In genomic region chr9:127004946-127005769, GRCh38 we compare ENCODE assay signal across 8 cellular contexts.
A peak's percentile ranks its signal among the peaks of the same experiment; 100 is the strongest.
DNase-seq lines count a peak whose midpoint lies in the region; ATAC-seq and TF ChIP-seq lines count a peak whose summit lies in the region.

No MANE protein-coding gene starts in this region.

- H3K27me3 ChIP-seq in kidney epithelial cell (ENCODE audit: control insufficient read depth, insufficient read depth, low read length): no peaks in the 10 kb centered on the region

- no peaks in the 10 kb centered on the region for H3K4me1 ChIP-seq in OCI-LY7 (ENCODE audit: insufficient read depth, low read length, poor library complexity, severe bottlenecking)

- no peak for TF ChIP-seq CTCF in kidney epithelial cell (IDR thresholded peaks at IDR 0.05; ENCODE audit: insufficient read depth, low read length, poor library complexity, severe bottlenecking)
- no peak for TF ChIP-seq CTCF in OCI-LY7 (conservative IDR thresholded peaks at IDR 0.05; ENCODE audit: low read length)

- DNase-seq in EH (ENCODE audit: low read depth) (peak; percentile 19), M059J (ENCODE audit: low read depth) (peak; percentile 56), kidney epithelial cell (ENCODE audit: low read depth) (peak; percentile 41), OCI-LY7 (ENCODE audit: low spot score) (no peak), NCI-H146 (lab: John Stamatoyannopoulos, UW) (no peak)
- DNase-seq in activated T-cell treated with anti-CD3 and anti-CD28 coated beads, Interleukin-2, amount 50 U/mL, for 48 hours: peak; percentile 77 to 79
- DNase-seq in stimulated activated naive CD8-positive, alpha-beta T cell treated with anti-CD3 and anti-CD28 coated beads, Interleukin-15, amount 100 ng/mL, for 72 hours: peak; percentile 72 to 86

- no peak overlapping the region for H3K27ac ChIP-seq in OCI-LY7 (ENCODE audit: low read depth, low read length, poor library complexity, severe bottlenecking)

- CTCF ChIA-PET in OCI-LY7 (lab: Charles Lee; ENCODE audit: unreplicated experiment): no interaction called here

- H4K20me1 ChIP-seq in OCI-LY7 (ENCODE audit: insufficient read depth, low read length): no peaks in the 10 kb centered on the region

- intact Hi-C loops in OCI-LY7 (cut with micrococcal nuclease; ENCODE audit: unreplicated experiment): no loop called here

- H3K27ac Mint-ChIP-seq in stimulated activated naive CD8-positive, alpha-beta T cell treated with anti-CD3 and anti-CD28 coated beads, Interleukin-15, amount 100 ng/mL, for 72 hours: peak overlapping the region in 1 of 2 donors; percentile 15

- no peak overlapping the region for H3K4me3 ChIP-seq in kidney epithelial cell (ENCODE audit: low read depth, low read length)
- H3K4me3 ChIP-seq in OCI-LY7 (ENCODE audit: low read depth, low read length, poor library complexity, severe bottlenecking): no peak overlapping the region

- H3K4me2 ChIP-seq in OCI-LY7 (ENCODE audit: low read length): no peak overlapping the region

- no peaks in the 10 kb centered on the region for H3K9me3 Mint-ChIP-seq in stimulated activated naive CD8-positive, alpha-beta T cell treated with anti-CD3 and anti-CD28 coated beads, Interleukin-15, amount 100 ng/mL, for 72 hours

- no peak overlapping the region for H2AFZ ChIP-seq in OCI-LY7 (ENCODE audit: low read length)

- peaks cover 33% of the 10 kb centered on the region for H3K4me1 Mint-ChIP-seq in stimulated activated naive CD8-positive, alpha-beta T cell treated with anti-CD3 and anti-CD28 coated beads, Interleukin-15, amount 100 ng/mL, for 72 hours

- POLR2A ChIA-PET in OCI-LY7 (lab: Charles Lee): interaction anchor here (0.6 kb wide), 2 partner anchors 39 to 131 kb away, joined by 3 to 4 read pairs; no protein-coding TSS in a partner anchor

- peak overlapping the region; percentile 52 to 60 for H3K4me3 Mint-ChIP-seq in stimulated activated naive CD8-positive, alpha-beta T cell treated with anti-CD3 and anti-CD28 coated beads, Interleukin-15, amount 100 ng/mL, for 72 hours

- H3K36me3 ChIP-seq in kidney epithelial cell (ENCODE audit: control insufficient read depth, insufficient read depth, low read length) (no peaks in the 10 kb centered on the region), OCI-LY7 (ENCODE audit: insufficient read depth, low read length) (no peaks in the 10 kb centered on the region)

- ATAC-seq in GM21515 (IDR thresholded peaks at IDR 0.05; ENCODE audit: unreplicated experiment): peak; percentile 93
- ATAC-seq in stimulated activated naive CD8-positive, alpha-beta T cell treated with anti-CD3 and anti-CD28 coated beads, Interleukin-15, amount 100 ng/mL, for 72 hours: peak; percentile 99

- H3K79me2 ChIP-seq in OCI-LY7 (ENCODE audit: insufficient read depth, low read depth, low read length): no peaks in the 10 kb centered on the region

- H3K9me2 ChIP-seq in OCI-LY7 (ENCODE audit: insufficient read depth, low read length): no peaks in the 10 kb centered on the region

- no TSS peak for BruUV-seq in OCI-LY7 (replicated peaks; lab: Mats Ljungman, UMichigan)

- H3K27me3 Mint-ChIP-seq in stimulated activated naive CD8-positive, alpha-beta T cell treated with anti-CD3 and anti-CD28 coated beads, Interleukin-15, amount 100 ng/mL, for 72 hours: peaks cover 38% of the 10 kb centered on the region

- H3K9me3 ChIP-seq in OCI-LY7 (ENCODE audit: low read length): no peaks in the 10 kb centered on the region

Comparison
In these comparisons a context has a peak if more than half of its experiments do, and no peak if none do; other contexts are left out.
1. DNase-seq: peak in EH (single experiment), M059J (single experiment), activated T-cell treated with anti-CD3 and anti-CD28 coated beads, Interleukin-2, amount 50 U/mL, for 48 hours (2 of 2), kidney epithelial cell (single experiment) and stimulated activated naive CD8-positive, alpha-beta T cell treated with anti-CD3 and anti-CD28 coated beads, Interleukin-15, amount 100 ng/mL, for 72 hours (2 of 2); none in OCI-LY7 (single experiment) and NCI-H146 (single experiment).